In the genomic region with DNA sequence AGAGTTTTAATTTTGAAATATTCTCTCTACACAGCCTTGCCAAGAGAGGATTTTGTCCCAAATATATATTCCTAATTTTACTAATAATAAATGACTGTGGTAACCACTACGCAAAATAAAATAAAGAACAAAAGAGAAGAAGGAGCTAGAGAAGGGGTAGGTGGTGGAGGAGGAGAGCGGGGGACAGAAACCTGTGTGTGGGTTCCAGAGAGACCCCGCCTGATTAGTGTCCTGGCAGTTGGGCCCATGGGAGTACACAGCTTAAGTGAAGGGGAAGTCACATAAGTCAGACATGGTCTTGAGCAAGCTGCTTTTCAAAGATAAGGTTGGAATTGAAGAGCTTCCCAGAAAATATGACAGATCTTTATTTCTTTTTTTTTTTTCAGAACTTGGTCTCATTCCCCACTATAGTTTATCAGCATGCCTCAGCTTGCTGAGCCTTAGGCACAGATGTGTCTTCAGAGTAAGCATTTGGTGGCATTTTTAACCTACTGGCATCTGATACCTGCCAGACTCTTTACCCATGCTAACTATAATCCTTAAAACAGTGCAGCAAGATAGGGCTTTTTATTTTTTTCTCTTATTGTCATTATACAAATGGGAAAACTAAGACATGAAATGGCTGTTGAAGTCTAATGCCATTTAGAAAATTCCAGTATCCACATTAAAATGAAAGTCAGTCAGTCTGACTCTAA, we compare ENCODE assay signal across 1 cellular context.
TF ChIP-seq lines count a peak whose summit lies in the region.

No MANE protein-coding gene starts in this region.

TF ChIP-seq in K562, 482 proteins besides CTCF, POLR2A, EP300 and RAD21 (continued from another document and continues in another):
- TF ChIP-seq, protein P1, sequence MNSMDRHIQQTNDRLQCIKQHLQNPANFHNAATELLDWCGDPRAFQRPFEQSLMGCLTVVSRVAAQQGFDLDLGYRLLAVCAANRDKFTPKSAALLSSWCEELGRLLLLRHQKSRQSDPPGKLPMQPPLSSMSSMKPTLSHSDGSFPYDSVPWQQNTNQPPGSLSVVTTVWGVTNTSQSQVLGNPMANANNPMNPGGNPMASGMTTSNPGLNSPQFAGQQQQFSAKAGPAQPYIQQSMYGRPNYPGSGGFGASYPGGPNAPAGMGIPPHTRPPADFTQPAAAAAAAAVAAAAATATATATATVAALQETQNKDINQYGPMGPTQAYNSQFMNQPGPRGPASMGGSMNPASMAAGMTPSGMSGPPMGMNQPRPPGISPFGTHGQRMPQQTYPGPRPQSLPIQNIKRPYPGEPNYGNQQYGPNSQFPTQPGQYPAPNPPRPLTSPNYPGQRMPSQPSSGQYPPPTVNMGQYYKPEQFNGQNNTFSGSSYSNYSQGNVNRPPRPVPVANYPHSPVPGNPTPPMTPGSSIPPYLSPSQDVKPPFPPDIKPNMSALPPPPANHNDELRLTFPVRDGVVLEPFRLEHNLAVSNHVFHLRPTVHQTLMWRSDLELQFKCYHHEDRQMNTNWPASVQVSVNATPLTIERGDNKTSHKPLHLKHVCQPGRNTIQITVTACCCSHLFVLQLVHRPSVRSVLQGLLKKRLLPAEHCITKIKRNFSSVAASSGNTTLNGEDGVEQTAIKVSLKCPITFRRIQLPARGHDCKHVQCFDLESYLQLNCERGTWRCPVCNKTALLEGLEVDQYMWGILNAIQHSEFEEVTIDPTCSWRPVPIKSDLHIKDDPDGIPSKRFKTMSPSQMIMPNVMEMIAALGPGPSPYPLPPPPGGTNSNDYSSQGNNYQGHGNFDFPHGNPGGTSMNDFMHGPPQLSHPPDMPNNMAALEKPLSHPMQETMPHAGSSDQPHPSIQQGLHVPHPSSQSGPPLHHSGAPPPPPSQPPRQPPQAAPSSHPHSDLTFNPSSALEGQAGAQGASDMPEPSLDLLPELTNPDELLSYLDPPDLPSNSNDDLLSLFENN (IDR thresholded peaks at IDR 0.05; ENCODE audit: low read depth in 2 of 2, low read length in 2 of 2): peak in 1 of 2 experiments; percentile 98; a peak in 2 of 4 replicates
- TF ChIP-seq CBFA2T2 (conservative IDR thresholded peaks at IDR 0.05): peak; percentile 99
- no peak; the same call in 1 of the 2 replicates for TF ChIP-seq MIER1 (IDR thresholded peaks at IDR 0.05; ENCODE audit: low read depth)
- no peak for TF ChIP-seq ZNF311 (CRISPR knock-in tag; IDR thresholded peaks at IDR 0.05)
- TF ChIP-seq TAF1 (IDR thresholded peaks at IDR 0.05; ENCODE audit: control insufficient read depth, extremely low read depth, insufficient read depth, low read length, severe bottlenecking): peak; percentile 50
- peak; percentile 100 for TF ChIP-seq STAT5A (IDR thresholded peaks at IDR 0.05; ENCODE audit: borderline replicate concordance, low read length)
- TF ChIP-seq ZNF79 (CRISPR knock-in tag; IDR thresholded peaks at IDR 0.05; ENCODE audit: low read depth): no peak
- TF ChIP-seq, protein P2, sequence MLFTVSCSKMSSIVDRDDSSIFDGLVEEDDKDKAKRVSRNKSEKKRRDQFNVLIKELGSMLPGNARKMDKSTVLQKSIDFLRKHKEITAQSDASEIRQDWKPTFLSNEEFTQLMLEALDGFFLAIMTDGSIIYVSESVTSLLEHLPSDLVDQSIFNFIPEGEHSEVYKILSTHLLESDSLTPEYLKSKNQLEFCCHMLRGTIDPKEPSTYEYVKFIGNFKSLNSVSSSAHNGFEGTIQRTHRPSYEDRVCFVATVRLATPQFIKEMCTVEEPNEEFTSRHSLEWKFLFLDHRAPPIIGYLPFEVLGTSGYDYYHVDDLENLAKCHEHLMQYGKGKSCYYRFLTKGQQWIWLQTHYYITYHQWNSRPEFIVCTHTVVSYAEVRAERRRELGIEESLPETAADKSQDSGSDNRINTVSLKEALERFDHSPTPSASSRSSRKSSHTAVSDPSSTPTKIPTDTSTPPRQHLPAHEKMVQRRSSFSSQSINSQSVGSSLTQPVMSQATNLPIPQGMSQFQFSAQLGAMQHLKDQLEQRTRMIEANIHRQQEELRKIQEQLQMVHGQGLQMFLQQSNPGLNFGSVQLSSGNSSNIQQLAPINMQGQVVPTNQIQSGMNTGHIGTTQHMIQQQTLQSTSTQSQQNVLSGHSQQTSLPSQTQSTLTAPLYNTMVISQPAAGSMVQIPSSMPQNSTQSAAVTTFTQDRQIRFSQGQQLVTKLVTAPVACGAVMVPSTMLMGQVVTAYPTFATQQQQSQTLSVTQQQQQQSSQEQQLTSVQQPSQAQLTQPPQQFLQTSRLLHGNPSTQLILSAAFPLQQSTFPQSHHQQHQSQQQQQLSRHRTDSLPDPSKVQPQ (CRISPR knock-in tag; IDR thresholded peaks at IDR 0.05; ENCODE audit: borderline replicate concordance): no peak
- TF ChIP-seq, protein P3, sequence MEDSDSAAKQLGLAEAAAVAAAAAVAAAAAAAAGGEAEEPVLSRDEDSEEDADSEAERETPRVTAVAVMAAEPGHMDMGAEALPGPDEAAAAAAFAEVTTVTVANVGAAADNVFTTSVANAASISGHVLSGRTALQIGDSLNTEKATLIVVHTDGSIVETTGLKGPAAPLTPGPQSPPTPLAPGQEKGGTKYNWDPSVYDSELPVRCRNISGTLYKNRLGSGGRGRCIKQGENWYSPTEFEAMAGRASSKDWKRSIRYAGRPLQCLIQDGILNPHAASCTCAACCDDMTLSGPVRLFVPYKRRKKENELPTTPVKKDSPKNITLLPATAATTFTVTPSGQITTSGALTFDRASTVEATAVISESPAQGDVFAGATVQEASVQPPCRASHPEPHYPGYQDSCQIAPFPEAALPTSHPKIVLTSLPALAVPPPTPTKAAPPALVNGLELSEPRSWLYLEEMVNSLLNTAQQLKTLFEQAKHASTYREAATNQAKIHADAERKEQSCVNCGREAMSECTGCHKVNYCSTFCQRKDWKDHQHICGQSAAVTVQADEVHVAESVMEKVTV (CRISPR knock-in tag; IDR thresholded peaks at IDR 0.05): peak; percentile 1; the same call in 1 of the 2 replicates
- no peak for TF ChIP-seq ZNF77 (CRISPR knock-in tag; IDR thresholded peaks at IDR 0.05)
- TF ChIP-seq TAF7 (tag; IDR thresholded peaks at IDR 0.05): no peak
- TF ChIP-seq, protein P4, sequence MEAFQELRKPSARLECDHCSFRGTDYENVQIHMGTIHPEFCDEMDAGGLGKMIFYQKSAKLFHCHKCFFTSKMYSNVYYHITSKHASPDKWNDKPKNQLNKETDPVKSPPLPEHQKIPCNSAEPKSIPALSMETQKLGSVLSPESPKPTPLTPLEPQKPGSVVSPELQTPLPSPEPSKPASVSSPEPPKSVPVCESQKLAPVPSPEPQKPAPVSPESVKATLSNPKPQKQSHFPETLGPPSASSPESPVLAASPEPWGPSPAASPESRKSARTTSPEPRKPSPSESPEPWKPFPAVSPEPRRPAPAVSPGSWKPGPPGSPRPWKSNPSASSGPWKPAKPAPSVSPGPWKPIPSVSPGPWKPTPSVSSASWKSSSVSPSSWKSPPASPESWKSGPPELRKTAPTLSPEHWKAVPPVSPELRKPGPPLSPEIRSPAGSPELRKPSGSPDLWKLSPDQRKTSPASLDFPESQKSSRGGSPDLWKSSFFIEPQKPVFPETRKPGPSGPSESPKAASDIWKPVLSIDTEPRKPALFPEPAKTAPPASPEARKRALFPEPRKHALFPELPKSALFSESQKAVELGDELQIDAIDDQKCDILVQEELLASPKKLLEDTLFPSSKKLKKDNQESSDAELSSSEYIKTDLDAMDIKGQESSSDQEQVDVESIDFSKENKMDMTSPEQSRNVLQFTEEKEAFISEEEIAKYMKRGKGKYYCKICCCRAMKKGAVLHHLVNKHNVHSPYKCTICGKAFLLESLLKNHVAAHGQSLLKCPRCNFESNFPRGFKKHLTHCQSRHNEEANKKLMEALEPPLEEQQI (IDR thresholded peaks at IDR 0.05): peak; percentile 99
- no peak for TF ChIP-seq ZNF785 (CRISPR knock-in tag; IDR thresholded peaks at IDR 0.05)
- TF ChIP-seq, protein P5, sequence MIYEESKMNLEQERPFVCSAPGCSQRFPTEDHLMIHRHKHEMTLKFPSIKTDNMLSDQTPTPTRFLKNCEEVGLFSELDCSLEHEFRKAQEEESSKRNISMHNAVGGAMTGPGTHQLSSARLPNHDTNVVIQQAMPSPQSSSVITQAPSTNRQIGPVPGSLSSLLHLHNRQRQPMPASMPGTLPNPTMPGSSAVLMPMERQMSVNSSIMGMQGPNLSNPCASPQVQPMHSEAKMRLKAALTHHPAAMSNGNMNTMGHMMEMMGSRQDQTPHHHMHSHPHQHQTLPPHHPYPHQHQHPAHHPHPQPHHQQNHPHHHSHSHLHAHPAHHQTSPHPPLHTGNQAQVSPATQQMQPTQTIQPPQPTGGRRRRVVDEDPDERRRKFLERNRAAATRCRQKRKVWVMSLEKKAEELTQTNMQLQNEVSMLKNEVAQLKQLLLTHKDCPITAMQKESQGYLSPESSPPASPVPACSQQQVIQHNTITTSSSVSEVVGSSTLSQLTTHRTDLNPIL (CRISPR knock-in tag; IDR thresholded peaks at IDR 0.05): no peak
- TF ChIP-seq NCOA4 (IDR thresholded peaks at IDR 0.05; ENCODE audit: partially characterized antibody): peak; percentile 44
- no peak for TF ChIP-seq STAT5B (CRISPR knock-in tag; IDR thresholded peaks at IDR 0.05)
- no peak for TF ChIP-seq PTTG1 (tag; IDR thresholded peaks at IDR 0.05; ENCODE audit: low read depth)
- TF ChIP-seq SNRNP70 (optimal IDR thresholded peaks at IDR 0.05; ENCODE audit: low read depth, low read length): no peak
- TF ChIP-seq, protein P6, sequence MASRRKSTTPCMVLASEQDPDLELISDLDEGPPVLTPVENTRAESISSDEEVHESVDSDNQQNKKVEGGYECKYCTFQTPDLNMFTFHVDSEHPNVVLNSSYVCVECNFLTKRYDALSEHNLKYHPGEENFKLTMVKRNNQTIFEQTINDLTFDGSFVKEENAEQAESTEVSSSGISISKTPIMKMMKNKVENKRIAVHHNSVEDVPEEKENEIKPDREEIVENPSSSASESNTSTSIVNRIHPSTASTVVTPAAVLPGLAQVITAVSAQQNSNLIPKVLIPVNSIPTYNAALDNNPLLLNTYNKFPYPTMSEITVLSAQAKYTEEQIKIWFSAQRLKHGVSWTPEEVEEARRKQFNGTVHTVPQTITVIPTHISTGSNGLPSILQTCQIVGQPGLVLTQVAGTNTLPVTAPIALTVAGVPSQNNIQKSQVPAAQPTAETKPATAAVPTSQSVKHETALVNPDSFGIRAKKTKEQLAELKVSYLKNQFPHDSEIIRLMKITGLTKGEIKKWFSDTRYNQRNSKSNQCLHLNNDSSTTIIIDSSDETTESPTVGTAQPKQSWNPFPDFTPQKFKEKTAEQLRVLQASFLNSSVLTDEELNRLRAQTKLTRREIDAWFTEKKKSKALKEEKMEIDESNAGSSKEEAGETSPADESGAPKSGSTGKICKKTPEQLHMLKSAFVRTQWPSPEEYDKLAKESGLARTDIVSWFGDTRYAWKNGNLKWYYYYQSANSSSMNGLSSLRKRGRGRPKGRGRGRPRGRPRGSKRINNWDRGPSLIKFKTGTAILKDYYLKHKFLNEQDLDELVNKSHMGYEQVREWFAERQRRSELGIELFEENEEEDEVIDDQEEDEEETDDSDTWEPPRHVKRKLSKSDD (conservative IDR thresholded peaks at IDR 0.05; ENCODE audit: low read length): no peak; the same call in 1 of the 2 replicates
- TF ChIP-seq, protein P7, sequence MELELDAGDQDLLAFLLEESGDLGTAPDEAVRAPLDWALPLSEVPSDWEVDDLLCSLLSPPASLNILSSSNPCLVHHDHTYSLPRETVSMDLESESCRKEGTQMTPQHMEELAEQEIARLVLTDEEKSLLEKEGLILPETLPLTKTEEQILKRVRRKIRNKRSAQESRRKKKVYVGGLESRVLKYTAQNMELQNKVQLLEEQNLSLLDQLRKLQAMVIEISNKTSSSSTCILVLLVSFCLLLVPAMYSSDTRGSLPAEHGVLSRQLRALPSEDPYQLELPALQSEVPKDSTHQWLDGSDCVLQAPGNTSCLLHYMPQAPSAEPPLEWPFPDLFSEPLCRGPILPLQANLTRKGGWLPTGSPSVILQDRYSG (tag; conservative IDR thresholded peaks at IDR 0.05; ENCODE audit: low read depth): peak; percentile 82
- peak; percentile 99 for TF ChIP-seq TAL1 (IDR thresholded peaks at IDR 0.05)
- TF ChIP-seq, protein P8, sequence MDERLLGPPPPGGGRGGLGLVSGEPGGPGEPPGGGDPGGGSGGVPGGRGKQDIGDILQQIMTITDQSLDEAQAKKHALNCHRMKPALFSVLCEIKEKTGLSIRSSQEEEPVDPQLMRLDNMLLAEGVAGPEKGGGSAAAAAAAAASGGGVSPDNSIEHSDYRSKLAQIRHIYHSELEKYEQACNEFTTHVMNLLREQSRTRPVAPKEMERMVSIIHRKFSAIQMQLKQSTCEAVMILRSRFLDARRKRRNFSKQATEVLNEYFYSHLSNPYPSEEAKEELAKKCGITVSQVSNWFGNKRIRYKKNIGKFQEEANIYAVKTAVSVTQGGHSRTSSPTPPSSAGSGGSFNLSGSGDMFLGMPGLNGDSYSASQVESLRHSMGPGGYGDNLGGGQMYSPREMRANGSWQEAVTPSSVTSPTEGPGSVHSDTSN (CRISPR knock-in tag; IDR thresholded peaks at IDR 0.05; ENCODE audit: low read depth): no peak
- TF ChIP-seq, protein P8 (tag; conservative IDR thresholded peaks at IDR 0.05; ENCODE audit: low read depth): peak; percentile 96
- TF ChIP-seq TEAD2 (tag; IDR thresholded peaks at IDR 0.05): peak; percentile 82
- TF ChIP-seq SMARCA5 (IDR thresholded peaks at IDR 0.05): no peak
- TF ChIP-seq MCM5 (IDR thresholded peaks at IDR 0.05; ENCODE audit: low read depth): no peak
- no peak for TF ChIP-seq POLR2G (IDR thresholded peaks at IDR 0.05; ENCODE audit: low read depth, low read length)
- peak; percentile 90 for TF ChIP-seq MBD2 (IDR thresholded peaks at IDR 0.05; ENCODE audit: borderline replicate concordance, low read depth)
- TF ChIP-seq RHOXF2B (CRISPR knock-in tag; conservative IDR thresholded peaks at IDR 0.05): no peak
- peak; percentile 95 for TF ChIP-seq DMBX1 (CRISPR knock-in tag; IDR thresholded peaks at IDR 0.05; ENCODE audit: borderline replicate concordance)
- TF ChIP-seq, protein P9, sequence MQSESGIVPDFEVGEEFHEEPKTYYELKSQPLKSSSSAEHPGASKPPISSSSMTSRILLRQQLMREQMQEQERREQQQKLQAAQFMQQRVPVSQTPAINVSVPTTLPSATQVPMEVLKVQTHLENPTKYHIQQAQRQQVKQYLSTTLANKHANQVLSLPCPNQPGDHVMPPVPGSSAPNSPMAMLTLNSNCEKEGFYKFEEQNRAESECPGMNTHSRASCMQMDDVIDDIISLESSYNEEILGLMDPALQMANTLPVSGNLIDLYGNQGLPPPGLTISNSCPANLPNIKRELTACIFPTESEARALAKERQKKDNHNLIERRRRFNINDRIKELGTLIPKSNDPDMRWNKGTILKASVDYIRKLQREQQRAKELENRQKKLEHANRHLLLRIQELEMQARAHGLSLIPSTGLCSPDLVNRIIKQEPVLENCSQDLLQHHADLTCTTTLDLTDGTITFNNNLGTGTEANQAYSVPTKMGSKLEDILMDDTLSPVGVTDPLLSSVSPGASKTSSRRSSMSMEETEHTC (IDR thresholded peaks at IDR 0.05): peak; percentile 66
